Comparison of ENCODE assay signal across 11 cellular contexts in the genomic region with DNA sequence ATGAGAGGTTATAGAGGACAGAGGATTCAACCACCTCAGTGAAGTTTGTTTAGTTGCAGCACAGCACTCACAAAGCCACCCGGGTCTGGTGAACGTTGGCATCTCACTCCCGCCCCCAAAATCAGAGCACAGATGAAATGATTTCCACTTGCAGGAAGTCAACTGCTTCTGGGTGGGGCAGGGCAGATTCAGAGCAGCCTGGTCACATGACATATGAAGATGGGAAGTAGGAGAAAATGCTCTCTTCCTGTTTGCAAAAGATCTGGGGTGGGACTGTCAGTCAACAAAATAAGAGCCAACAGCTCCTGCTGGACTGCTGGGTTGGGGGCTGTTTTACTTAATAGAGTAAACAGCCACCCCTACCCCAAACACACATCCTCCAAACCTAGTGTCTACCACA. TPM values are rescaled to one million over a fixed set of nuclear protein-coding genes. Genes with fewer than 3 reads are reported as not detected.
DNase-seq lines count a peak whose midpoint lies in the region; ATAC-seq and TF ChIP-seq lines count a peak whose summit lies in the region.
"Had no signal": no experiment of that assay in that cellular context is flagged by ENCODE, and none has a peak within 500 bp of the region (broad histone marks: within the 10 kb centered on the region; RNA-seq: fewer than 3 reads in every experiment).

No MANE protein-coding gene starts in this region.

- H3K27ac ChIP-seq in dorsolateral prefrontal cortex = no peak overlapping the region
- H3K27ac ChIP-seq: SK-N-MC had no signal

- no peak overlapping the region for H3K4me3 ChIP-seq in dorsolateral prefrontal cortex
- H3K4me3 ChIP-seq: SK-N-MC had no signal

- H3K27me3 ChIP-seq in dorsolateral prefrontal cortex = no peaks in the 10 kb centered on the region

- ATAC-seq in activated T-cell treated with anti-CD3 and anti-CD28 coated beads, Interleukin-2, amount 50 U/mL, for 4 hours = peak; percentile 66 to 72
- no peak for ATAC-seq in GM21360 (IDR thresholded peaks at IDR 0.05; ENCODE audit: unreplicated experiment)
- ATAC-seq in GM21515 (IDR thresholded peaks at IDR 0.05; ENCODE audit: unreplicated experiment) = no peak

- intact Hi-C loops in dorsolateral prefrontal cortex (cut with DNase I) = no loop called here

- peaks cover 34% of the 10 kb centered on the region for H3K4me1 Mint-ChIP-seq in activated T-cell treated with anti-CD3 and anti-CD28 coated beads, Interleukin-2, amount 50 U/mL, for 4 hours (ENCODE audit: low read depth)

- H3K27me3 Mint-ChIP-seq in activated T-cell treated with anti-CD3 and anti-CD28 coated beads, Interleukin-2, amount 50 U/mL, for 4 hours (ENCODE audit: low read depth) = peaks cover 4% of the 10 kb centered on the region

- no peak for TF ChIP-seq CTCF in dorsolateral prefrontal cortex (IDR thresholded peaks at IDR 0.05 in 54 of 56, conservative IDR thresholded peaks at IDR 0.05 in 2 of 56; ENCODE audit: low read depth in 1 of 56, partially characterized antibody in 56 of 56)

- DNase-seq in AG08395 (ENCODE audit: low spot score) = peak; percentile 27
- DNase-seq in NOMO-1 (lab: John Stamatoyannopoulos, UW; ENCODE audit: unreplicated experiment in 2 of 2) = peak; percentile 77 to 80
- peak; percentile 10 for DNase-seq in activated T-cell treated with anti-CD3 and anti-CD28 coated beads, Interleukin-2, amount 50 U/mL, for 4 hours
- peak; percentile 39 for DNase-seq in medulla oblongata (ENCODE audit: extremely low spot score)
- DNase-seq in dorsolateral prefrontal cortex = no peak
- DNase-seq in NCI-H345 (lab: John Stamatoyannopoulos, UW) = no peak

- no peaks in the 10 kb centered on the region for H3K9me3 Mint-ChIP-seq in activated T-cell treated with anti-CD3 and anti-CD28 coated beads, Interleukin-2, amount 50 U/mL, for 4 hours

- peaks cover 8% of the 10 kb centered on the region for H3K36me3 Mint-ChIP-seq in activated T-cell treated with anti-CD3 and anti-CD28 coated beads, Interleukin-2, amount 50 U/mL, for 4 hours (ENCODE audit: insufficient read depth)

- peak overlapping the region; percentile 75 for H3K4me3 Mint-ChIP-seq in activated T-cell treated with anti-CD3 and anti-CD28 coated beads, Interleukin-2, amount 50 U/mL, for 4 hours

RNA-seq across cellular contexts. Expression of a gene that starts 43.2 kb away (rescaled TPM):
- total RNA-seq in activated T-cell treated with anti-CD3 and anti-CD28 coated beads, Interleukin-2, amount 50 U/mL, for 4 hours = not detected
- total RNA-seq in dorsolateral prefrontal cortex = under 1 TPM in 11 of 120 experiments, not detected in 109; 0.23 to 0.84 (median 0.42) TPM
- total RNA-seq: chondrocyte, HT-29 had no signal

Comparison
In these comparisons a context has a peak if more than half of its experiments do, and no peak if none do; other contexts are left out.
1. DNase-seq: peak in AG08395 (single experiment), NOMO-1 (2 of 2), activated T-cell treated with anti-CD3 and anti-CD28 coated beads, Interleukin-2, amount 50 U/mL, for 4 hours (single experiment) and medulla oblongata (single experiment); none in dorsolateral prefrontal cortex (0 of 10) and NCI-H345 (single experiment).
2. ATAC-seq: peak in activated T-cell treated with anti-CD3 and anti-CD28 coated beads, Interleukin-2, amount 50 U/mL, for 4 hours (2 of 2); none in GM21360 (single experiment) and GM21515 (single experiment).